In genomic region chr2:105239924-105240323, GRCh38 we compare ENCODE assay signal across 17 cellular contexts. TPM values are rescaled to one million over a fixed set of nuclear protein-coding genes. Genes with fewer than 3 reads are reported as not detected.
DNase-seq lines count a peak whose midpoint lies in the region; ATAC-seq, FAIRE-seq and TF ChIP-seq lines count a peak whose summit lies in the region.
"Had no signal": no experiment of that assay in that cellular context is flagged by ENCODE, and none has a peak within 500 bp of the region (broad histone marks: within the 10 kb centered on the region; RNA-seq: fewer than 3 reads in every experiment).

No MANE protein-coding gene starts in this region.

- peaks cover 2% of the 10 kb centered on the region for H3K27me3 Mint-ChIP-seq in astrocyte (ENCODE audit: low read depth, unreplicated experiment)

- H3K9ac ChIP-seq in astrocyte (ENCODE audit: low read length) = no peak overlapping the region

- H3K27me3 ChIP-seq in AG04450 (ENCODE audit: control insufficient read depth, insufficient read depth, low read length) (peaks cover 6% of the 10 kb centered on the region), astrocyte (ENCODE audit: insufficient read depth, low read length) (no peaks in the 10 kb centered on the region)

- H3K36me3 ChIP-seq in astrocyte (ENCODE audit: insufficient read depth, low read length) = no peaks in the 10 kb centered on the region

- H3K9me3 ChIP-seq in AG04450 (ENCODE audit: control insufficient read depth, insufficient read depth, low read length) (peaks cover 9% of the 10 kb centered on the region), astrocyte (ENCODE audit: insufficient read depth, low read depth, low read length) (no peaks in the 10 kb centered on the region)

- no peaks in the 10 kb centered on the region for H4K20me1 ChIP-seq in astrocyte (ENCODE audit: insufficient read depth, low read length)

- ATAC-seq in HG03521 (IDR thresholded peaks at IDR 0.05; ENCODE audit: unreplicated experiment) = no peak

- peaks cover 4% of the 10 kb centered on the region for H3K9me3 Mint-ChIP-seq in astrocyte (ENCODE audit: unreplicated experiment)
- H3K9me3 Mint-ChIP-seq: activated T-cell treated with anti-CD3 and anti-CD28 coated beads, Interleukin-2, amount 50 U/mL, for 24 hours had no signal

- H3K79me2 ChIP-seq in astrocyte (ENCODE audit: insufficient read depth, low read length) = no peaks in the 10 kb centered on the region

- no peak overlapping the region for H3K4me3 Mint-ChIP-seq in astrocyte (ENCODE audit: unreplicated experiment)
- H3K4me3 Mint-ChIP-seq: activated T-cell treated with anti-CD3 and anti-CD28 coated beads, Interleukin-2, amount 50 U/mL, for 24 hours had no signal

- peak; percentile 99 for FAIRE-seq in astrocyte (lab: Jason Lieb, UNC)

- DNase-seq in AG04450 (ENCODE audit: low read depth, low spot score) = peak; percentile 73
- DNase-seq in HS-5 (ENCODE audit: low read depth) = peak; percentile 80
- peak; percentile 97 for DNase-seq in astrocyte (ENCODE audit: low read depth)
- DNase-seq in iris pigment epithelial cell (ENCODE audit: low read depth) = peak; percentile 98
- DNase-seq in activated T-cell treated with anti-CD3 and anti-CD28 coated beads, Interleukin-2, amount 50 U/mL, for 1 hour = no peak
- DNase-seq in DMS 273 (lab: John Stamatoyannopoulos, UW; ENCODE audit: unreplicated experiment) = no peak
- no peak for DNase-seq in OCI-M2 (lab: John Stamatoyannopoulos, UW; ENCODE audit: unreplicated experiment)
- DNase-seq: activated CD4-positive, alpha-beta T cell treated with anti-CD3 and anti-CD28 coated beads for 1 hour; activated T-cell treated with anti-CD3 and anti-CD28 coated beads, Interleukin-2, amount 50 U/mL, for 24 hours; amygdala; effector CD4-positive, alpha-beta T cell; hippocampal formation; NCI-H2081; stimulated activated CD4-positive, alpha-beta T cell treated with anti-CD3 and anti-CD28 coated beads, Interleukin-2, amount 100 ng/mL, for 24 hours had no signal

- H3K27ac ChIP-seq in AG04450 (ENCODE audit: low read depth, low read length) = no peak overlapping the region
- H3K27ac ChIP-seq in astrocyte (ENCODE audit: low read depth, low read length) = peak overlapping the region; percentile 28

- H3K36me3 Mint-ChIP-seq in astrocyte (ENCODE audit: low read depth, unreplicated experiment) = no peaks in the 10 kb centered on the region

- no peak for TF ChIP-seq CTCF in AG04450 (IDR thresholded peaks at IDR 0.05; ENCODE audit: low read depth, low read length)
- no peak for TF ChIP-seq CTCF in astrocyte (IDR thresholded peaks at IDR 0.05; ENCODE audit: insufficient read depth, low read depth, low read length)

- H3K4me1 ChIP-seq in astrocyte (ENCODE audit: insufficient read depth, low read length) = peaks cover 14% of the 10 kb centered on the region

- H3K4me3 ChIP-seq in AG04450 (ENCODE audit: low read depth, low read length) (no peak overlapping the region), astrocyte (ENCODE audit: insufficient read depth, low read depth, low read length) (no peak overlapping the region)

- POLR2A ChIA-PET in AG04450 (lab: Yijun Ruan, JAX) = no interaction called here

- peak overlapping the region; percentile 98 for H3K27ac Mint-ChIP-seq in astrocyte (ENCODE audit: unreplicated experiment)
- H3K27ac Mint-ChIP-seq: activated T-cell treated with anti-CD3 and anti-CD28 coated beads, Interleukin-2, amount 50 U/mL, for 24 hours had no signal

- H2AFZ ChIP-seq in astrocyte (ENCODE audit: low read depth, low read length) = no peak overlapping the region

- peak overlapping the region; percentile 10 for H3K4me2 ChIP-seq in astrocyte (ENCODE audit: low read length)

- CTCF ChIA-PET in AG04450 (lab: Charles Lee) = interaction anchor here (0.6 to 12.2 kb wide), 7 partner anchors 9 to 136 kb away, joined by 3 to 310 read pairs (median 4); no protein-coding TSS in a partner anchor

- H3K4me1 Mint-ChIP-seq in astrocyte (ENCODE audit: low read depth, unreplicated experiment) = peaks cover 24% of the 10 kb centered on the region

RNA-seq across cellular contexts. Expression of gene GPR45, which starts 1.6 kb away (rescaled TPM):
- not detected in 2 replicates for polyA plus RNA-seq in AG04450 (2011; rRNA removed)
- polyA minus RNA-seq in AG04450 (2011; rRNA and poly(A)+ RNA removed) = not detected in 2 replicates
- 0.22 TPM in 1 of 2 replicates, not detected in the other for total RNA-seq in astrocyte
- total RNA-seq: lung microvascular endothelial cell, urinary bladder had no signal
- polyA plus RNA-seq: urinary bladder had no signal

Comparison
In these comparisons a context has a peak if more than half of its experiments do, and no peak if none do; other contexts are left out.
1. DNase-seq: peak in AG04450 (single experiment), HS-5 (single experiment), astrocyte (single experiment) and iris pigment epithelial cell (single experiment); none in activated T-cell treated with anti-CD3 and anti-CD28 coated beads, Interleukin-2, amount 50 U/mL, for 1 hour (single experiment), DMS 273 (single experiment) and OCI-M2 (single experiment).